In genomic region chr5:34008721-34009120, GRCh38 we compare ENCODE assay signal across 8 cellular contexts. TPM values are rescaled to one million over a fixed set of nuclear protein-coding genes. Genes with fewer than 3 reads are reported as not detected.
A peak's percentile ranks its signal among the peaks of the same experiment; 100 is the strongest.
DNase-seq lines count a peak whose midpoint lies in the region; ATAC-seq and TF ChIP-seq lines count a peak whose summit lies in the region.

No MANE protein-coding gene starts in this region.

- peak; percentile 37 for DNase-seq in DMS53 (lab: John Stamatoyannopoulos, UW)
- DNase-seq in DMS53 treated with DMSO at 0.1 percent for 48 hours (lab: John Stamatoyannopoulos, UW; ENCODE audit: unreplicated experiment), result no peak
- no peak for DNase-seq in RWPE2 (ENCODE audit: low spot score)
- no peak for DNase-seq in epithelial cell of prostate (ENCODE audit: low read depth, low spot score)
- no peak for DNase-seq in prostate gland (ENCODE audit: low spot score)
- DNase-seq in mucosa of gallbladder (ENCODE audit: low spot score), result no peak
- no peak for DNase-seq in NCI-H1417 treated with DMSO at 0.1 percent for 48 hours (lab: John Stamatoyannopoulos, UW)
- DNase-seq in stimulated activated CD8-positive, alpha-beta memory T cell treated with anti-CD3 and anti-CD28 coated beads, Interleukin-4, amount 100 ng/mL, for 48 hours, result no peak

- 12% methylated on average over 2 of the region's 2 CpGs for WGBS in prostate gland

- ATAC-seq in RWPE2 (ENCODE audit: low read depth), result no peak

- TF ChIP-seq POLR2A in prostate gland (IDR thresholded peaks at IDR 0.05), result no peak

- intact Hi-C loops in prostate gland (cut with DNase I), result loop anchor here (10.0 kb wide), 1 partner anchor 564 kb away; the partner anchor contains the start of gene TARS1

- H3K4me3 ChIP-seq in RWPE2 (ENCODE audit: severe bottlenecking), result peak overlapping the region; percentile 56
- H3K4me3 ChIP-seq in prostate gland, result peak overlapping the region; percentile 68 to 69

- peak overlapping the region; percentile 69 for H3K27ac ChIP-seq in RWPE2 (ENCODE audit: poor library complexity, severe bottlenecking)
- peak overlapping the region; percentile 83 for H3K27ac ChIP-seq in epithelial cell of prostate
- peak overlapping the region; percentile 86 to 87 for H3K27ac ChIP-seq in prostate gland

- no peaks in the 10 kb centered on the region for H3K27me3 ChIP-seq in RWPE2 (ENCODE audit: insufficient read depth, poor library complexity, severe bottlenecking)
- no peaks in the 10 kb centered on the region for H3K27me3 ChIP-seq in prostate gland (replicated peaks; ENCODE audit: insufficient read depth)

- H3K36me3 ChIP-seq in RWPE2 (ENCODE audit: low read depth) (no peaks in the 10 kb centered on the region), prostate gland (no peaks in the 10 kb centered on the region)

- H3K4me1 ChIP-seq in RWPE2 (ENCODE audit: insufficient read depth, poor library complexity, severe bottlenecking), result peaks cover 6% of the 10 kb centered on the region
- no peaks in the 10 kb centered on the region for H3K4me1 ChIP-seq in prostate gland (replicated peaks)

- H3K9me3 ChIP-seq in RWPE2 (ENCODE audit: severe bottlenecking) (no peaks in the 10 kb centered on the region), prostate gland (no peaks in the 10 kb centered on the region)

- no peak for TF ChIP-seq CTCF in RWPE2 (IDR thresholded peaks at IDR 0.05; ENCODE audit: poor library complexity, severe bottlenecking)
- no peak for TF ChIP-seq CTCF in prostate gland (IDR thresholded peaks at IDR 0.05)

RNA-seq across cellular contexts. Expression of gene AMACR, which starts 0.9 kb away (rescaled TPM):
- total RNA-seq in prostate gland (10 to 100 TPM; 14.8 to 21.8 TPM), mucosa of gallbladder (129 TPM)

RNA-seq across cellular contexts. Expression of gene SLC45A2, which starts 24.2 kb away (rescaled TPM):
- total RNA-seq in prostate gland (under 1 TPM in 1 of 2 donors, not detected in 1; 0.09 TPM), mucosa of gallbladder (0.66 TPM)

RNA-seq across cellular contexts. Expression of gene C1QTNF3, which starts 34.3 kb away (rescaled TPM):
- total RNA-seq in prostate gland (1 to 10 TPM; 1.6 to 8.2 TPM), mucosa of gallbladder (7.0 TPM)
